Comparison of ENCODE assay signal across 8 cellular contexts in the genomic region with DNA sequence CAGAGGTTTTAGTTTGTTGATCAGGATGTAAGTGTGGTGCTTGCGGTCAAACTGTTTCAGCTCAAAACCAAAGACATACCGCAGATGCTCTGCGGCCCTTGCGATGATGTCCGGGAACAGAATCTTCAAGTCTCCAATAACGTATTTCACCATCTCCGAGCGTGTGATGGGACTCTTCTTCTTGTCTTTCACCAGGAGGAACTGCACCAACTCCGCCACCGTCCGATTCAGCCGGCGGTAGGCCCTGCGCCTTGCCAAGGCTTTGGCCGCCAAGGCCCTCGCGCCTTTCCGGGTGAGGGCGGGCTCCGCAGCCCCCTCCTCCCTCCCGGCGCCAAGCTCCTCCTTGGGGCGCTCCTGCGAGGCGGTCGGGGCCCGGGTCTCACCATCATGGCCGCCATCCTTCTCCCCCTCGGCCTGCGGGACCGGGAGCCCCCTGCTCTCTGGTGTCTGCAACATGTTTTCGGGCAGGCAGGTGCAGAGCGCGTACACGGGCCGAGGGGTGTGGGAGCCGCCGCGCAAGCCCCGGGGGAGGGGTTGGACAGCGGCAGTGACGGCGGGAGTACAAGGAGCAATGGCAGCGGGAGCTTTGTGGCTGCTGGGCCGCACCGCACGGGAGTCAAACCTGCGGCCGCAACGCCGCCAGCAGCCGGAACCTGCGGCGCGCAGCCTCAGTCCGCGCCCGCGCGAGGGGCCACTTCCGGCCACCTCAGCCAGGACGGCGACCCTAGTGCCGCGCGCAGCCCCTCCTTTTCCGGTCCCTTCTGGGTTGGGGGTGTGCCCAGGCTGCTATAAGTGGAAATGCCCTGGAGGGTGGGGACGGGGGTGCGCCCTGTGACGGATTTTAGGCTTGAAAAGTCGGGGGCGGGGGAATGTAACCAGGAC. TPM values are rescaled to one million over a fixed set of nuclear protein-coding genes. Genes with fewer than 3 reads are reported as not detected.
DNase-seq lines count a peak whose midpoint lies in the region; ATAC-seq lines count a peak whose summit lies in the region.

A gene with protein sequence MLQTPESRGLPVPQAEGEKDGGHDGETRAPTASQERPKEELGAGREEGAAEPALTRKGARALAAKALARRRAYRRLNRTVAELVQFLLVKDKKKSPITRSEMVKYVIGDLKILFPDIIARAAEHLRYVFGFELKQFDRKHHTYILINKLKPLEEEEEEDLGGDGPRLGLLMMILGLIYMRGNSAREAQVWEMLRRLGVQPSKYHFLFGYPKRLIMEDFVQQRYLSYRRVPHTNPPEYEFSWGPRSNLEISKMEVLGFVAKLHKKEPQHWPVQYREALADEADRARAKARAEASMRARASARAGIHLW (minus strand): TSS at position 699 of the 882 bp plus-strand sequence. CDS start 243 bp downstream, at position 456.

- peak; percentile 82 for DNase-seq in COLO668 (lab: John Stamatoyannopoulos, UW; ENCODE audit: unreplicated experiment)
- peak in 54 of 76 experiments; percentile 3 to 73 (median 38) for DNase-seq in HUDEP-2 (lab: John Stamatoyannopoulos, UW; ENCODE audit: unreplicated experiment in 76 of 76)
- DNase-seq in NOMO-1 treated with DMSO at 0.1 percent for 48 hours (lab: John Stamatoyannopoulos, UW; ENCODE audit: unreplicated experiment), result peak; percentile 90
- DNase-seq in activated CD8-positive, alpha-beta memory T cell treated with anti-CD3 and anti-CD28 coated beads for 48 hours (ENCODE audit: low read depth in 2 of 3, low spot score in 2 of 3), result peak; percentile 40 to 59 (median 43)
- DNase-seq in mesenchymal stem cell, result peak; percentile 78
- peak; percentile 47 for DNase-seq in stimulated activated CD8-positive, alpha-beta memory T cell treated with anti-CD3 and anti-CD28 coated beads, Interleukin-12 subunit alpha, Interleukin-12 subunit beta, amount 100 ng/mL, for 4 hours (ENCODE audit: low read depth)

- peak within 1 kb of the TSS; percentile 78 to 99 for H3K18ac ChIP-seq in mesenchymal stem cell (ENCODE audit: low read depth in 1 of 2, low read length in 2 of 2)

- H3K27me3 ChIP-seq in endocrine pancreas (ENCODE audit: control insufficient read depth, insufficient read depth, low read length), result no peaks in the 10 kb centered on the region
- H3K27me3 ChIP-seq in mesenchymal stem cell (ENCODE audit: control insufficient read depth in 1 of 2, insufficient read depth in 1 of 2, low read length in 2 of 2), result no peaks in the 10 kb centered on the region

- H3K36me3 ChIP-seq in endocrine pancreas (ENCODE audit: control insufficient read depth, insufficient read depth, low read length) (peaks cover 5% of the 10 kb centered on the region), mesenchymal stem cell (ENCODE audit: control insufficient read depth in 1 of 2, insufficient read depth in 2 of 2, low read depth in 1 of 2, low read length in 2 of 2) (peaks cover 6 to 23% of the 10 kb centered on the region in 2 experiments)

- H2AFZ ChIP-seq in mesenchymal stem cell (ENCODE audit: low read depth, low read length), result peak within 1 kb of the TSS; percentile 67

- H3K14ac ChIP-seq in mesenchymal stem cell (ENCODE audit: low read length in 2 of 2), result peak within 1 kb of the TSS in 1 of 2 experiments; percentile 93

- WGBS in mesenchymal stem cell, result under 1% methylated on average over 67 of the region's 72 CpGs

- H2BK120ac ChIP-seq in mesenchymal stem cell (ENCODE audit: low read depth, low read length), result peak within 1 kb of the TSS; percentile 54

- H3K27ac ChIP-seq in mesenchymal stem cell (ENCODE audit: low read length, poor library complexity, severe bottlenecking), result peak within 1 kb of the TSS; percentile 50

- H2BK15ac ChIP-seq in mesenchymal stem cell (ENCODE audit: low read depth, poor library complexity, severe bottlenecking), result peak within 1 kb of the TSS; percentile 60

- peak within 1 kb of the TSS; percentile 96 for H3K9ac ChIP-seq in endocrine pancreas (ENCODE audit: control insufficient read depth, insufficient read depth, low read length)
- H3K9ac ChIP-seq in mesenchymal stem cell (ENCODE audit: low read length), result peak within 1 kb of the TSS; percentile 85

- peak within 1 kb of the TSS; percentile 95 to 99 for H3K4ac ChIP-seq in mesenchymal stem cell (ENCODE audit: low read depth in 1 of 2, low read length in 2 of 2)

- peak within 1 kb of the TSS; percentile 51 for H3K4me2 ChIP-seq in mesenchymal stem cell (ENCODE audit: low read length, poor library complexity, severe bottlenecking)

- H3K4me3 ChIP-seq in endocrine pancreas (ENCODE audit: control insufficient read depth, insufficient read depth, low read length) (peak within 1 kb of the TSS; percentile 88), mesenchymal stem cell (ENCODE audit: insufficient read depth in 1 of 2, low read depth in 1 of 2, low read length in 2 of 2) (peak within 1 kb of the TSS; percentile 69 to 92)

- H2BK5ac ChIP-seq in mesenchymal stem cell (ENCODE audit: low read depth, low read length, poor library complexity, severe bottlenecking), result peak within 1 kb of the TSS; percentile 39

- peak within 1 kb of the TSS in 1 of 2 experiments; percentile 75 for H2BK12ac ChIP-seq in mesenchymal stem cell (ENCODE audit: low read length in 2 of 2)

- H3K9me3 ChIP-seq in endocrine pancreas (ENCODE audit: control insufficient read depth, low read length), result no peaks in the 10 kb centered on the region
- no peaks in the 10 kb centered on the region for H3K9me3 ChIP-seq in mesenchymal stem cell (ENCODE audit: control insufficient read depth, low read length)

- peak within 1 kb of the TSS; percentile 99 for H4K8ac ChIP-seq in mesenchymal stem cell (ENCODE audit: low read length)

- peak within 1 kb of the TSS; percentile 90 for H4K91ac ChIP-seq in mesenchymal stem cell (ENCODE audit: low read length)

- no peak within 1 kb of the TSS for H2AK5ac ChIP-seq in mesenchymal stem cell (ENCODE audit: low read length, severe bottlenecking)

- ATAC-seq in GM21381 (IDR thresholded peaks at IDR 0.05; ENCODE audit: unreplicated experiment), result peak; percentile 78

- peaks cover 25% of the 10 kb centered on the region for H3K79me1 ChIP-seq in mesenchymal stem cell (replicated peaks; ENCODE audit: low read length, poor library complexity, severe bottlenecking)

- H3K4me1 ChIP-seq in endocrine pancreas (ENCODE audit: control insufficient read depth, insufficient read depth, low read length) (peaks cover 5% of the 10 kb centered on the region), mesenchymal stem cell (ENCODE audit: control insufficient read depth, insufficient read depth, low read depth, low read length) (peaks cover 8% of the 10 kb centered on the region)

- H3K23ac ChIP-seq in mesenchymal stem cell (ENCODE audit: low read length in 2 of 2), result peak within 1 kb of the TSS in 1 of 2 experiments; percentile 99

RNA-seq across cellular contexts. Expression of the gene that starts here (rescaled TPM):
- 21.2 TPM for polyA plus RNA-seq in mesenchymal stem cell (2013, experiment 1 of 2)
- polyA plus RNA-seq in mesenchymal stem cell (2013, experiment 2 of 2), result 22.4 TPM

Comparison
In these comparisons a context has a peak if more than half of its experiments do, and no peak if none do; other contexts are left out.
1. Peak in every context shown above with its lines: DNase-seq, ATAC-seq, H3K4me3 ChIP-seq and H3K27ac ChIP-seq.
2. DNase-seq: peak in every context shown above with its lines; median percentile 90 in NOMO-1 treated with DMSO at 0.1 percent for 48 hours; 82 in COLO668; 78 in mesenchymal stem cell; 47 in stimulated activated CD8-positive, alpha-beta memory T cell treated with anti-CD3 and anti-CD28 coated beads, Interleukin-12 subunit alpha, Interleukin-12 subunit beta, amount 100 ng/mL, for 4 hours; 43 in activated CD8-positive, alpha-beta memory T cell treated with anti-CD3 and anti-CD28 coated beads for 48 hours; 38 in HUDEP-2.